18 cellular contexts compared by ENCODE assay signal in genomic region chr17:72390675-72391501, GRCh38.
DNase-seq lines count a peak whose midpoint lies in the region; ATAC-seq, FAIRE-seq and TF ChIP-seq lines count a peak whose summit lies in the region.
"Had no signal": no experiment of that assay in that cellular context is flagged by ENCODE, and none has a peak within 500 bp of the region (broad histone marks: within the 10 kb centered on the region; RNA-seq: fewer than 3 reads in every experiment).

No MANE protein-coding gene starts in this region.

- H3K9me3 ChIP-seq in Panc1 (ENCODE audit: control insufficient read depth, insufficient read depth, low read depth, low read length) (no peaks in the 10 kb centered on the region), osteoblast (ENCODE audit: low read depth, low read length) (no peaks in the 10 kb centered on the region), pancreas (no peaks in the 10 kb centered on the region)
- H3K9me3 ChIP-seq: left lung, prostate gland, thoracic aorta had no signal

- in situ Hi-C loops in Panc1 (cut with HindIII; ENCODE audit: low pct_unique_long_range_greater_than_20kb, low sequenced_read_pairs): no loop called here
- in situ Hi-C loops in brain microvascular endothelial cell (cut with HindIII; ENCODE audit: low pct_ligation_motif_present, low sequenced_read_pairs): no loop called here
- in situ Hi-C loops in G401 (cut with HindIII; ENCODE audit: low sequenced_read_pairs): no loop called here

- intact Hi-C loops in Panc1 (cut with micrococcal nuclease; ENCODE audit: unreplicated experiment): loop anchor here (10.0 kb wide), 1 partner anchor 266 kb away; the partner anchor contains the start of gene SOX9
- intact Hi-C loops in pancreas (cut with DNase I): no loop called here

- H3K36me3 ChIP-seq in Panc1 (ENCODE audit: control insufficient read depth, insufficient read depth, low read length) (no peaks in the 10 kb centered on the region), brain microvascular endothelial cell (replicated peaks) (no peaks in the 10 kb centered on the region), osteoblast (ENCODE audit: insufficient read depth, low read length) (no peaks in the 10 kb centered on the region), pancreas (no peaks in the 10 kb centered on the region)
- H3K36me3 ChIP-seq: left lung, prostate gland, thoracic aorta had no signal

- peaks cover 82% of the 10 kb centered on the region for H3K4me1 ChIP-seq in Panc1 (ENCODE audit: control insufficient read depth, insufficient read depth, low read length)
- peaks cover 70% of the 10 kb centered on the region for H3K4me1 ChIP-seq in osteoblast (ENCODE audit: insufficient read depth, low read length)
- H3K4me1 ChIP-seq in pancreas: no peaks in the 10 kb centered on the region
- H3K4me1 ChIP-seq: left lung had no signal

- POLR2A ChIA-PET in Panc1 (lab: Charles Lee): interaction anchor here (0.8 kb wide), 1 partner anchor 7 kb away, joined by 3 read pairs; no protein-coding TSS in a partner anchor

- H4K20me1 ChIP-seq in osteoblast (ENCODE audit: insufficient read depth, low read length): no peaks in the 10 kb centered on the region

- H3K27me3 ChIP-seq in Panc1 (ENCODE audit: control insufficient read depth, insufficient read depth, low read length): no peaks in the 10 kb centered on the region
- H3K27me3 ChIP-seq in brain microvascular endothelial cell (replicated peaks): no peaks in the 10 kb centered on the region
- H3K27me3 ChIP-seq in osteoblast (ENCODE audit: insufficient read depth, low read length): no peaks in the 10 kb centered on the region
- H3K27me3 ChIP-seq in pancreas: no peaks in the 10 kb centered on the region
- H3K27me3 ChIP-seq: left lung had no signal

- H3K4me3 ChIP-seq in GM12865 (ENCODE audit: low read depth, low read length) (no peak overlapping the region), Panc1 (ENCODE audit: low read depth in 2 of 2, low read length in 2 of 2) (no peak overlapping the region), brain microvascular endothelial cell (ENCODE audit: low read depth, low read length) (no peak overlapping the region), osteoblast (ENCODE audit: insufficient read depth, low read length) (no peak overlapping the region), pancreas (no peak overlapping the region)
- H3K4me3 ChIP-seq: left lung, prostate gland, thoracic aorta had no signal

- TF ChIP-seq CTCF in GM12865 (IDR thresholded peaks at IDR 0.05; ENCODE audit: insufficient read depth, low read depth, low read length, missing control alignments) (no peak), Panc1 (IDR thresholded peaks at IDR 0.05) (no peak), brain microvascular endothelial cell (IDR thresholded peaks at IDR 0.05; ENCODE audit: low read depth, low read length, missing control alignments) (no peak), osteoblast (IDR thresholded peaks at IDR 0.05; ENCODE audit: extremely low read depth, low read depth, low read length) (no peak), pancreas (IDR thresholded peaks at IDR 0.05) (no peak)

- CTCF ChIA-PET in Panc1 (lab: Charles Lee): interaction anchor here (0.7 kb wide), 1 partner anchor 202 kb away, joined by 3 read pairs; no protein-coding TSS in a partner anchor

- WGBS in pancreas, 2 donors: 87 to 93% methylated on average over 3 of the region's 3 CpGs

- FAIRE-seq in pancreas (lab: Jason Lieb, UNC): no peak

- DNase-seq in GM12865 (ENCODE audit: low read depth): peak; percentile 31
- no peak for DNase-seq in Panc1 (ENCODE audit: low read depth, low spot score)
- DNase-seq in brain microvascular endothelial cell: peak; percentile 70
- peak; percentile 58 for DNase-seq in osteoblast (ENCODE audit: insufficient read length, low spot score, missing footprints)
- no peak for DNase-seq in pancreas
- DNase-seq in G401 (ENCODE audit: low spot score): no peak
- DNase-seq in AG20443 (ENCODE audit: low spot score): no peak
- DNase-seq: activated CD4-positive, CD25-positive, alpha-beta regulatory T cell; activated CD8-positive, alpha-beta memory T cell treated with anti-CD3 and anti-CD28 coated beads, Interleukin-2, amount 50 U/mL, for 48 hours; activated naive CD4-positive, alpha-beta T cell treated with anti-CD3 and anti-CD28 coated beads, Interleukin-2, amount 10 ng/mL, durations not matched to agents 7 days and 5 days; C1 segment of cervical spinal cord; hippocampal formation; left lung; NCI-H345; stimulated activated CD4-positive, alpha-beta T cell treated with anti-CD3 and anti-CD28 coated beads, Interleukin-2, amount 100 ng/mL, for 24 hours had no signal

- H3K27ac ChIP-seq in Panc1 (ENCODE audit: low read length) (peak overlapping the region; percentile 92), brain microvascular endothelial cell (peak overlapping the region; percentile 70), osteoblast (ENCODE audit: low read depth, low read length) (peak overlapping the region; percentile 57), pancreas (no peak overlapping the region)
- H3K27ac ChIP-seq: left lung, prostate gland, thoracic aorta had no signal

- H3K4me2 ChIP-seq in osteoblast (ENCODE audit: insufficient read depth, low read length): no peak overlapping the region

- ATAC-seq in Panc1 (peak; percentile 47), pancreas (no peak), GM18858 (IDR thresholded peaks at IDR 0.05; ENCODE audit: unreplicated experiment) (no peak)

- H3K79me2 ChIP-seq in osteoblast (ENCODE audit: insufficient read depth, low read length): no peaks in the 10 kb centered on the region

- BruUV-seq in Panc1 (replicated peaks; lab: Mats Ljungman, UMichigan): no TSS peak

- no peak overlapping the region for H2AFZ ChIP-seq in osteoblast (ENCODE audit: low read length)

Comparison
In these comparisons a context has a peak if more than half of its experiments do, and no peak if none do; other contexts are left out.
1. DNase-seq: peak in GM12865 (single experiment), brain microvascular endothelial cell (single experiment) and osteoblast (single experiment); none in Panc1 (single experiment), pancreas (0 of 6), G401 (single experiment) and AG20443 (single experiment).
2. H3K27ac ChIP-seq: peak in Panc1 (single experiment), brain microvascular endothelial cell (single experiment) and osteoblast (single experiment); none in pancreas (0 of 4).